ENCODE assay signal across 8 cellular contexts in the genomic region with DNA sequence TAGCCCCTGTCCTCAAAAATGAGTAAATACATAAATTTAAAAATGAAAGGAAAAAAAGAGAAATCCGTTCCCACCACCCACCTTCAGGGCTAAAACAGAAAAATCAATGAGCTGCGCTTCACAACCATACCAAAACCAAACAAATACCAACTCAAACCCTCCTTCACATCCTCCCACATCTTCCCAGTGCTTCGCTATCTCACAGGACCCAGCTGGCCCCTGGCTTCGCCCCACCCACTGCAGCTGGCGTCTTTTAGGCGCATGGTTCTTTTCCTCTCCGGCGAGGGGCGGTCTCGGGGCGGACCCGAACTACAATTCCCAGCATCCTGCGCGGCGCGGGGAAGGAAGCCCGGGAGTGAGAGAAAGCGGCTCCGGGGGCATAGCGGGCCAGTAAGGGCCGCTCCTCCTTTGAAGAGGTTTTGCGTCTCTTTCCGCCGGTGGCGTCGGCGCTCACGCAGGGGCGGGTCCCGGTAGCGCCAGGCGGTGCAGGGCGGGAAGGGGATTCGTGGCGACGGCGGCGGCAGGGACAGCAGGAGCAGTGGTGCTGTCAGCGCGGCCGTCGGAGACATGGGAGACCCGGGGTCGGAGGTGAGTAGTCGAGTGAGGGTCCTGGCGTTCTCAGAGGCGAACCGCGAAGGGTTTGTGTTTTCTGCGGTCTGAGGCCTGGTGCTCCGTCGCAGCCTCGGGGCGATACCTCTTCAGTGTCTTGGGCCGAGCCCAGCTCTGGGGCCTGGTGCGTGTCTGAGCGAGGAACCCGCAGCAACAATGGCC. TPM values are rescaled to one million over a fixed set of nuclear protein-coding genes. Genes with fewer than 3 reads are reported as not detected.
DNase-seq lines count a peak whose midpoint lies in the region; ATAC-seq and TF ChIP-seq lines count a peak whose summit lies in the region.

Gene ZNF451 (plus strand): TSS at position 502 of the 771 bp plus-strand sequence. CDS start 66 bp downstream, at position 568.

- H3K9me3 ChIP-seq in mammary epithelial cell (replicated peaks; ENCODE audit: insufficient read depth, low read length) (no peaks in the 10 kb centered on the region), iPS-18c (ENCODE audit: control insufficient read depth, insufficient read depth, low read length) (peaks cover 3% of the 10 kb centered on the region)

- peaks cover 12% of the 10 kb centered on the region; the same call in 1 of the 2 replicates for H3K36me3 ChIP-seq in ACC112 (ENCODE audit: insufficient read depth, low read length)
- peaks cover 5% of the 10 kb centered on the region for H3K36me3 ChIP-seq in mammary epithelial cell (ENCODE audit: insufficient read depth, low read length)

- H3K4me1 ChIP-seq in ACC112 (ENCODE audit: control insufficient read depth, insufficient read depth, low read length, unreplicated experiment): peaks cover 31% of the 10 kb centered on the region
- peaks cover 11% of the 10 kb centered on the region for H3K4me1 ChIP-seq in mammary epithelial cell (ENCODE audit: insufficient read depth, low read length)

- H2AFZ ChIP-seq in ACC112 (ENCODE audit: low read length, unreplicated experiment) (peak within 1 kb of the TSS; percentile 91), mammary epithelial cell (ENCODE audit: low read depth, low read length) (peak within 1 kb of the TSS; percentile 87)

- peak; percentile 97 for DNase-seq in NCI-H2196 treated with DMSO at 0.1 percent for 48 hours (lab: John Stamatoyannopoulos, UW; ENCODE audit: unreplicated experiment)
- DNase-seq in mammary epithelial cell: peak; percentile 97

- H3K27me3 ChIP-seq in ACC112 (ENCODE audit: insufficient read depth, low read length) (no peaks in the 10 kb centered on the region), mammary epithelial cell (ENCODE audit: insufficient read depth, low read length) (no peaks in the 10 kb centered on the region)

- dilution Hi-C loops in mammary epithelial cell (cut with HindIII; ENCODE audit: low sequenced_read_pairs): no loop called here

- peak within 1 kb of the TSS; percentile 53 for H3K27ac ChIP-seq in ACC112 (ENCODE audit: low read depth, low read length)
- H3K27ac ChIP-seq in VCaP: peak within 1 kb of the TSS; percentile 67
- peak within 1 kb of the TSS; percentile 62 for H3K27ac ChIP-seq in mammary epithelial cell (ENCODE audit: insufficient read depth, low read depth, low read length)
- peak within 1 kb of the TSS in 18 of 21 experiments; percentile 43 to 86 (median 83) for H3K27ac ChIP-seq in skin epidermis

- peak within 1 kb of the TSS; percentile 88 for H3K4me2 ChIP-seq in mammary epithelial cell (ENCODE audit: insufficient read depth, low read depth, low read length)

- intact Hi-C loops in mammary epithelial cell (cut with micrococcal nuclease): loop anchor here (1.0 to 5.0 kb wide), 2 partner anchors 135 to 227 kb away; partner anchors contain the start of genes BEND6 and PRIM2

- peak within 1 kb of the TSS; percentile 32 for H3K9ac ChIP-seq in mammary epithelial cell (ENCODE audit: insufficient read depth, low read length)

- peaks cover 36% of the 10 kb centered on the region for H3K79me2 ChIP-seq in ACC112 (ENCODE audit: control insufficient read depth, insufficient read depth, low read length, unreplicated experiment)
- peaks cover 38% of the 10 kb centered on the region for H3K79me2 ChIP-seq in mammary epithelial cell (ENCODE audit: insufficient read depth, low read length)

- BruUV-seq in mammary epithelial cell (replicated peaks; lab: Mats Ljungman, UMichigan): no TSS peak

- CTCF ChIA-PET in mammary epithelial cell (lab: Charles Lee; ENCODE audit: low non-redundant PET): interaction anchor here (0.6 to 0.7 kb wide), 2 partner anchors 186 to 187 kb away, joined by 3 to 8 read pairs; no protein-coding TSS in a partner anchor

- WGBS in mammary epithelial cell (ENCODE audit: low coverage, missing lambda C conversion rate): 7% methylated on average over 6 of the region's 58 CpGs

- no peaks in the 10 kb centered on the region for H4K20me1 ChIP-seq in mammary epithelial cell (ENCODE audit: insufficient read depth, low read length)

- in situ Hi-C loops in mammary epithelial cell (cut with MboI; ENCODE audit: low sequenced_read_pairs in 2 of 2): no loop called here

- TF ChIP-seq CTCF in VCaP (conservative IDR thresholded peaks at IDR 0.05) (no peak), mammary epithelial cell (conservative IDR thresholded peaks at IDR 0.05 in 1 of 2, IDR thresholded peaks at IDR 0.05 in 1 of 2; ENCODE audit: extremely low read depth in 1 of 2, insufficient read depth in 1 of 2, low read depth in 1 of 2, low read length in 2 of 2) (no peak)

- H3K4me3 ChIP-seq in ACC112 (ENCODE audit: low read depth, low read length) (peak within 1 kb of the TSS; percentile 82), mammary epithelial cell (replicated peaks in 1 of 3; ENCODE audit: insufficient read depth in 1 of 3, low read depth in 2 of 3, low read length in 3 of 3) (peak within 1 kb of the TSS; percentile 66 to 70 (median 68)), iPS-18c (ENCODE audit: insufficient read depth, low read depth, low read length) (peak within 1 kb of the TSS; percentile 68), skin epidermis (peak within 1 kb of the TSS; percentile 54 to 67 (median 64))

- ATAC-seq in GM18870 (IDR thresholded peaks at IDR 0.05; ENCODE audit: unreplicated experiment): peak; percentile 87
- ATAC-seq in HG03135 (IDR thresholded peaks at IDR 0.05; ENCODE audit: unreplicated experiment): peak; percentile 91

RNA-seq across cellular contexts. Expression of gene ZNF451, which starts in this region (rescaled TPM):
- total RNA-seq in mammary epithelial cell: 10 to 100 TPM; 63.0 to 71.7 TPM
- polyA plus RNA-seq in mammary epithelial cell: 14.9 TPM
- polyA minus RNA-seq in mammary epithelial cell: 112 TPM

Comparison
In these comparisons a context has a peak if more than half of its experiments do, and no peak if none do; other contexts are left out.
1. Peak in every context shown above with its lines: DNase-seq, ATAC-seq, H3K4me3 ChIP-seq and H3K27ac ChIP-seq.